ENCODE assay signal across 1 cellular context in genomic region chr10:126250045-126250444, GRCh38.
TF ChIP-seq lines count a peak whose summit lies in the region.

No MANE protein-coding gene starts in this region.

TF ChIP-seq in WTC11, 78 proteins besides CTCF, POLR2A, EP300 and RAD21 (continued from another document):
- TF ChIP-seq E2F4 (CRISPR knock-in tag; IDR thresholded peaks at IDR 0.05; ENCODE audit: borderline replicate concordance, low read depth) (no peak), ARID4B (CRISPR knock-in tag; IDR thresholded peaks at IDR 0.05; ENCODE audit: borderline replicate concordance) (no peak), PREB (CRISPR knock-in tag; IDR thresholded peaks at IDR 0.05; ENCODE audit: borderline replicate concordance) (no peak), ZNF219 (CRISPR knock-in tag; IDR thresholded peaks at IDR 0.05; ENCODE audit: borderline replicate concordance) (no peak), FOXP4 (CRISPR knock-in tag; IDR thresholded peaks at IDR 0.05) (no peak), ZNF532 (CRISPR knock-in tag; IDR thresholded peaks at IDR 0.05; ENCODE audit: borderline replicate concordance) (no peak), TCF7 (CRISPR knock-in tag; IDR thresholded peaks at IDR 0.05; ENCODE audit: low read depth) (no peak), NFE2L1 (CRISPR knock-in tag; IDR thresholded peaks at IDR 0.05) (no peak), ZNF121 (CRISPR knock-in tag; IDR thresholded peaks at IDR 0.05) (no peak), IRF2 (CRISPR knock-in tag; IDR thresholded peaks at IDR 0.05; ENCODE audit: borderline replicate concordance, low read depth) (no peak), HMGA2 (CRISPR knock-in tag; IDR thresholded peaks at IDR 0.05) (no peak)
